ENCODE assay signal across 9 cellular contexts in the genomic region with DNA sequence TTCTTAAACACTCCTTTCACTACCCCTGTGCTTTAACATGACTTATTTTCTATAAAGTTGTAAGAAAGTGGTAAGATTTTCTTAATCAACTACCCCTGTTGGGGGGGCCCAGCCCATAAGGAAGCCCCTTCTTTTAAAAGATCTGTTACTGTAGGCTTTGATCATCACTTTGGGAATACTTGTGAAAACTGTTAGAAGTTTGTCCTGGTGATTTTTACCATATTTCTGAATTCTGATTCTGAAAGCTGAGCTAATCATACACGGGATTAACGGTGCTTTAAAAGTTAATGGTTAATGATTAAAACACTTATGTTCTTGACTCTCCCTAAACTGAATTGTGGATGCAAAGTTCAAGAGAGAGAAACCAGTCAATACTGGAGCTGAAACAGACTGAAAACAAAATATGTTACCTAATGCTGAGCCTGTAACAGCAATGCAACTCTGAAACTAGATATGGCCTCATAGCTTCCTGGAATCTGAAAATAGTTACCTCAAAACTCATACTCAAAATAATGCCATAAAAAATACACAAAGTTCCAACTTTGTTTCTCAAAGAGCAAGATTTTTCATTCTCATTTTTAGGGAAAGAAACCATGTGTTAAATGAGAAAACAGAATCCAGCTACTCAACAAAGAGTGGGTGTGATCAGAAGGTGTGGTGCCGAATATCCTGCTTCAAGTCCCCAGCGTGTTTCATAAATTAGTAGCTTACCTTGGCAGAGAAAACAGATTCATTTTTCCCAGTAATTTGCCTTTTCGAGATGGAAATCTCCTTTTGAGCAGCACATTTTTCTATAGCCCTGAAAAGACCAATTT. TPM values are rescaled to one million over a fixed set of nuclear protein-coding genes. Genes with fewer than 3 reads are reported as not detected.
DNase-seq lines count a peak whose midpoint lies in the region; ATAC-seq and TF ChIP-seq lines count a peak whose summit lies in the region.
"Had no signal": no experiment of that assay in that cellular context is flagged by ENCODE, and none has a peak within 500 bp of the region (broad histone marks: within the 10 kb centered on the region; RNA-seq: fewer than 3 reads in every experiment).

No MANE protein-coding gene starts in this region.

- in situ Hi-C loops in GM13977 (cut with MboI; ENCODE audit: low pct_unique_long_range_greater_than_20kb, low sequenced_read_pairs, unreplicated experiment) (loop anchor here (25.0 kb wide), 2 partner anchors 291 to 941 kb away; no protein-coding TSS in a partner anchor), GM23248 (cut with MboI) (loop anchor here (10.0 to 25.0 kb wide), 3 partner anchors 199 to 941 kb away; no protein-coding TSS in a partner anchor)

- peak overlapping the region; percentile 40; the same call in 1 of the 2 replicates for H3K9ac ChIP-seq in GM23248

- H2AFZ ChIP-seq in GM23248: peak overlapping the region; percentile 20

- H3F3A ChIP-seq in GM23248 (ENCODE audit: insufficient read depth): peaks cover 21% of the 10 kb centered on the region

- H3K27ac ChIP-seq in GM23248: peak overlapping the region; percentile 82
- peak overlapping the region; percentile 40 for H3K27ac ChIP-seq in RWPE2 (ENCODE audit: poor library complexity, severe bottlenecking)
- H3K27ac ChIP-seq in lung (ENCODE audit: low read depth in 1 of 2, low read length in 1 of 2): peak overlapping the region; percentile 45 to 66

- no peaks in the 10 kb centered on the region for H4K20me1 ChIP-seq in GM23248 (ENCODE audit: insufficient read depth)

- H3K4me3 ChIP-seq in GM23248: no peak overlapping the region; the same call in 1 of the 2 replicates
- no peak overlapping the region for H3K4me3 ChIP-seq in RWPE2 (ENCODE audit: severe bottlenecking)
- no peak overlapping the region for H3K4me3 ChIP-seq in lung

- DNase-seq in GM13977 (ENCODE audit: low spot score) (peak; percentile 30), GM23248 (peak; percentile 63), RWPE2 (ENCODE audit: low spot score) (no peak), lung (ENCODE audit: low spot score) (no peak), 8988T (no peak), epidermal melanocyte (ENCODE audit: insufficient read length, low spot score) (no peak), GDM1 (lab: John Stamatoyannopoulos, UW) (no peak)
- DNase-seq in activated CD8-positive, alpha-beta memory T cell treated with anti-CD3 and anti-CD28 coated beads, Interleukin-2, amount 10 ng/mL, durations not matched to agents 7 days and 5 days: no peak

- no peaks in the 10 kb centered on the region for H3K27me3 ChIP-seq in GM23248 (replicated peaks; ENCODE audit: insufficient read depth)
- H3K27me3 ChIP-seq in RWPE2 (ENCODE audit: insufficient read depth, poor library complexity, severe bottlenecking): no peaks in the 10 kb centered on the region
- no peaks in the 10 kb centered on the region for H3K27me3 ChIP-seq in lung (ENCODE audit: control insufficient read depth, insufficient read depth)

- H3K27ac Mint-ChIP-seq in activated CD8-positive, alpha-beta memory T cell treated with anti-CD3 and anti-CD28 coated beads, Interleukin-2, amount 10 ng/mL, durations not matched to agents 7 days and 5 days: no peak overlapping the region

- H3K79me2 ChIP-seq in GM23248 (ENCODE audit: insufficient read depth): no peaks in the 10 kb centered on the region

- no peaks in the 10 kb centered on the region for H3K9me3 Mint-ChIP-seq in activated CD8-positive, alpha-beta memory T cell treated with anti-CD3 and anti-CD28 coated beads, Interleukin-2, amount 10 ng/mL, durations not matched to agents 7 days and 5 days (ENCODE audit: low read depth)

- H3K36me3 Mint-ChIP-seq in activated CD8-positive, alpha-beta memory T cell treated with anti-CD3 and anti-CD28 coated beads, Interleukin-2, amount 10 ng/mL, durations not matched to agents 7 days and 5 days: no peaks in the 10 kb centered on the region

- H3K36me3 ChIP-seq in GM23248 (ENCODE audit: low read depth): no peaks in the 10 kb centered on the region
- no peaks in the 10 kb centered on the region for H3K36me3 ChIP-seq in RWPE2 (ENCODE audit: low read depth)
- H3K36me3 ChIP-seq in lung (ENCODE audit: control insufficient read depth in 2 of 2, insufficient read depth in 2 of 2, low read length in 2 of 2): no peaks in the 10 kb centered on the region

- 64% methylated on average over 5 of the region's 5 CpGs for WGBS in GM23248 (ENCODE audit: low coverage in 1 of 2, low lambda C conversion rate in 2 of 2, missing lambda C conversion rate in 2 of 2), 2 experiments
- 60 to 82% methylated on average over 5 of the region's 5 CpGs for WGBS in lung, 2 donors

- H3K9me2 ChIP-seq in GM23248 (ENCODE audit: insufficient read depth): no peaks in the 10 kb centered on the region

- H3K9me3 ChIP-seq in GM23248 (ENCODE audit: low read depth) (no peaks in the 10 kb centered on the region), RWPE2 (ENCODE audit: severe bottlenecking) (no peaks in the 10 kb centered on the region), lung (ENCODE audit: control insufficient read depth in 2 of 2, insufficient read depth in 1 of 2, low read length in 1 of 2) (no peaks in the 10 kb centered on the region)

- H3K4me2 ChIP-seq in GM23248 (ENCODE audit: unreplicated experiment): peak overlapping the region; percentile 56

- CTCF ChIA-PET in activated CD8-positive, alpha-beta memory T cell treated with anti-CD3 and anti-CD28 coated beads, Interleukin-2, amount 10 ng/mL, durations not matched to agents 7 days and 5 days (lab: Charles Lee): interaction anchor here (1.3 to 4.5 kb wide), 5 partner anchors 60 to 409 kb away, joined by 3 to 28 read pairs (median 9); a partner anchor contains a TSS

- peaks cover 22% of the 10 kb centered on the region for H3K4me1 ChIP-seq in GM23248 (ENCODE audit: insufficient read depth)
- peaks cover 14% of the 10 kb centered on the region for H3K4me1 ChIP-seq in RWPE2 (ENCODE audit: insufficient read depth, poor library complexity, severe bottlenecking)
- H3K4me1 ChIP-seq in lung (ENCODE audit: control insufficient read depth in 2 of 2, insufficient read depth in 2 of 2, low read length in 2 of 2): peaks cover 0 to 1% of the 10 kb centered on the region in 2 donors

- H3K4me3 Mint-ChIP-seq in activated CD8-positive, alpha-beta memory T cell treated with anti-CD3 and anti-CD28 coated beads, Interleukin-2, amount 10 ng/mL, durations not matched to agents 7 days and 5 days: no peak overlapping the region

- peaks cover 22% of the 10 kb centered on the region for H3K4me1 Mint-ChIP-seq in activated CD8-positive, alpha-beta memory T cell treated with anti-CD3 and anti-CD28 coated beads, Interleukin-2, amount 10 ng/mL, durations not matched to agents 7 days and 5 days

- TF ChIP-seq CTCF in GM13977 (IDR thresholded peaks at IDR 0.05; ENCODE audit: extremely low read depth, insufficient read depth, missing control alignments) (no peak), RWPE2 (IDR thresholded peaks at IDR 0.05; ENCODE audit: poor library complexity, severe bottlenecking) (no peak), lung (IDR thresholded peaks at IDR 0.05; ENCODE audit: control extremely low read depth, extremely low read depth) (no peak)

- no peak for ATAC-seq in RWPE2 (ENCODE audit: low read depth)
- ATAC-seq in lung (ENCODE audit: insufficient read depth, low FRiP score): peak; percentile 62
- ATAC-seq in activated CD8-positive, alpha-beta memory T cell treated with anti-CD3 and anti-CD28 coated beads, Interleukin-2, amount 10 ng/mL, durations not matched to agents 7 days and 5 days: no peak

- peaks cover 34% of the 10 kb centered on the region for H3K27me3 Mint-ChIP-seq in activated CD8-positive, alpha-beta memory T cell treated with anti-CD3 and anti-CD28 coated beads, Interleukin-2, amount 10 ng/mL, durations not matched to agents 7 days and 5 days

RNA-seq across cellular contexts. Expression of a gene that starts 31.6 kb away (rescaled TPM):
- not detected in 2 replicates for total RNA-seq in GM23248 (2014; rRNA removed; shearing (Covaris generic))
- polyA plus RNA-seq in GM23248 (2016; fragmentation: Nextera tagmentation; extraction: Ambion mirVana) (not detected in 2 replicates), lung (1 to 10 TPM; 1.9 to 3.9 TPM)
- total RNA-seq in lung: 1 to 10 TPM in 1 of 2 donors, under 1 TPM in 1; 0.71 to 5.4 TPM
- total RNA-seq in activated CD8-positive, alpha-beta memory T cell treated with anti-CD3 and anti-CD28 coated beads, Interleukin-2, amount 10 ng/mL, durations not matched to agents 7 days and 5 days: not detected
- total RNA-seq: lung microvascular endothelial cell had no signal

RNA-seq across cellular contexts. Expression of a gene that starts 51.0 kb away (rescaled TPM):
- not detected in 2 replicates for total RNA-seq in GM23248 (2014; rRNA removed; shearing (Covaris generic))
- not detected in 2 replicates for polyA plus RNA-seq in GM23248 (2016; fragmentation: Nextera tagmentation; extraction: Ambion mirVana)
- 1 to 10 TPM; 5.9 to 6.9 TPM for total RNA-seq in lung
- 10 to 100 TPM in 1 of 2 donors, 1 to 10 TPM in 1; 2.6 to 14.8 TPM for polyA plus RNA-seq in lung
- not detected for total RNA-seq in activated CD8-positive, alpha-beta memory T cell treated with anti-CD3 and anti-CD28 coated beads, Interleukin-2, amount 10 ng/mL, durations not matched to agents 7 days and 5 days
- total RNA-seq: lung microvascular endothelial cell had no signal

Comparison
In these comparisons a context has a peak if more than half of its experiments do, and no peak if none do; other contexts are left out.
1. DNase-seq: peak in GM13977 (single experiment) and GM23248 (single experiment); none in RWPE2 (single experiment), lung (single experiment), 8988T (single experiment), activated CD8-positive, alpha-beta memory T cell treated with anti-CD3 and anti-CD28 coated beads, Interleukin-2, amount 10 ng/mL, durations not matched to agents 7 days and 5 days (single experiment), epidermal melanocyte (single experiment) and GDM1 (single experiment).
2. Peak in every context shown above with its lines, with median percentiles within 50 percentile points of each other: H3K27ac ChIP-seq.